Comparison of ENCODE assay signal across 12 cellular contexts in genomic region chr9:125789196-125789595, GRCh38.
"Had no signal": no experiment of that assay in that cellular context is flagged by ENCODE, and none has a peak within 500 bp of the region (broad histone marks: within the 10 kb centered on the region; RNA-seq: fewer than 3 reads in every experiment).

No MANE protein-coding gene starts in this region.

- H3K27ac ChIP-seq: gastrocnemius medialis, ovary had no signal

- H3K4me3 ChIP-seq: gastrocnemius medialis, ovary had no signal

- H3K4me1 ChIP-seq: gastrocnemius medialis had no signal

- H3K27me3 ChIP-seq: gastrocnemius medialis, ovary had no signal

- H3K36me3 ChIP-seq: gastrocnemius medialis, ovary had no signal

- H3K9me3 ChIP-seq: gastrocnemius medialis, ovary had no signal

- DNase-seq: activated CD4-positive, alpha-beta memory T cell treated with anti-CD3 and anti-CD28 coated beads, Interleukin-2, amount 10 ng/mL, durations not matched to agents 7 days and 5 days; activated CD8-positive, alpha-beta memory T cell treated with anti-CD3 and anti-CD28 coated beads, Interleukin-2, amount 50 U/mL, for 48 hours; activated naive CD4-positive, alpha-beta T cell; aorta; effector CD8-positive, alpha-beta T cell; gastrocnemius medialis; left ventricle myocardium superior; mesenchymal stem cell; ovary; stimulated activated CD4-positive, alpha-beta T cell treated with anti-CD3 and anti-CD28 coated beads, Interleukin-4, amount 100 ng/mL, for 1 hour; T-helper 17 cell had no signal

- ATAC-seq: activated CD4-positive, CD25-positive, alpha-beta regulatory T cell treated with anti-CD3 and anti-CD28 coated beads, Interleukin-2, amount 50 U/mL, for 24 hours; gastrocnemius medialis; left ventricle myocardium superior; T-helper 17 cell had no signal
